1 cellular context compared by ENCODE assay signal in genomic region chr16:58639836-58640235, GRCh38.
A peak's percentile ranks its signal among the peaks of the same experiment; 100 is the strongest.
TF ChIP-seq lines count a peak whose summit lies in the region.

No MANE protein-coding gene starts in this region.

TF ChIP-seq in HepG2, 621 proteins besides CTCF, POLR2A, EP300 and RAD21:
- peak; percentile 62; the same call in 1 of the 2 replicates for TF ChIP-seq TBX3 (IDR thresholded peaks at IDR 0.05; ENCODE audit: borderline replicate concordance)
- 0 out of 2 replicates have a peak, but pooled peaks have one; percentile 44 for TF ChIP-seq HHEX (CRISPR knock-in tag; IDR thresholded peaks at IDR 0.05)
- TF ChIP-seq ZNF251 (CRISPR knock-in tag; IDR thresholded peaks at IDR 0.05) = no peak
